1 cellular context compared by ENCODE assay signal in the genomic region with DNA sequence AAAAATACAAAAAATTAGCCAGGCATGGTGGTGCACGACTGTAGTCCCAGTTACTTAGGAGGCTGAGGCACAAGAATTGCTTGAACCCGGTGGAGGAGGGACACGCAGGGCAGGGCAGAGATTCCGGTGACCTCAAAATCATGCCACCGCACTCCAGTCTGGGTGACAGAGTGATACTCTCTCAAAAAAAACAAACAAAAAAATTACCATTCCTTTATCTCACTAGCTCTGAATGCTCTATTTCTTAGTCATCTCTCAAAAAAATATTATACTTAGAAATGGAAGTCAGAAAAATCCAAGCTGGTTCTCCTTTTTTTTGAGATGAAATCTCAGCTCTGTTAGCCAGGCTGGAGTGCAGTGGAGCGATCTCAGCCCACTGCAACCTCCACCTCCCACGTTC.
TF ChIP-seq lines count a peak whose summit lies in the region.

No MANE protein-coding gene starts in this region.

TF ChIP-seq in IMR-90, 13 proteins besides CTCF, POLR2A, EP300 and RAD21:
- TF ChIP-seq, protein P1, sequence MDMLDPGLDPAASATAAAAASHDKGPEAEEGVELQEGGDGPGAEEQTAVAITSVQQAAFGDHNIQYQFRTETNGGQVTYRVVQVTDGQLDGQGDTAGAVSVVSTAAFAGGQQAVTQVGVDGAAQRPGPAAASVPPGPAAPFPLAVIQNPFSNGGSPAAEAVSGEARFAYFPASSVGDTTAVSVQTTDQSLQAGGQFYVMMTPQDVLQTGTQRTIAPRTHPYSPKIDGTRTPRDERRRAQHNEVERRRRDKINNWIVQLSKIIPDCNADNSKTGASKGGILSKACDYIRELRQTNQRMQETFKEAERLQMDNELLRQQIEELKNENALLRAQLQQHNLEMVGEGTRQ (IDR thresholded peaks at IDR 0.05; ENCODE audit: low read depth, low read length), result no peak
- TF ChIP-seq MXI1 (IDR thresholded peaks at IDR 0.05; ENCODE audit: borderline replicate concordance, low read depth, low read length) (no peak), SMC3 (IDR thresholded peaks at IDR 0.05; ENCODE audit: low read depth, low read length) (no peak), RFX5 (IDR thresholded peaks at IDR 0.05; ENCODE audit: low read depth, low read length) (no peak), NFE2L2 (IDR thresholded peaks at IDR 0.05; ENCODE audit: low read depth, low read length) (no peak), MAFK (IDR thresholded peaks at IDR 0.05; ENCODE audit: low read depth, low read length) (no peak), FOS (IDR thresholded peaks at IDR 0.05; ENCODE audit: low read depth, low read length) (no peak), RCOR1 (IDR thresholded peaks at IDR 0.05; ENCODE audit: insufficient replicate concordance, low read length) (no peak), BHLHE40 (IDR thresholded peaks at IDR 0.05; ENCODE audit: low read depth, low read length) (no peak), MAZ (IDR thresholded peaks at IDR 0.05; ENCODE audit: borderline replicate concordance, low read depth, low read length) (no peak)
